Comparison of ENCODE assay signal across 9 cellular contexts in the genomic region with DNA sequence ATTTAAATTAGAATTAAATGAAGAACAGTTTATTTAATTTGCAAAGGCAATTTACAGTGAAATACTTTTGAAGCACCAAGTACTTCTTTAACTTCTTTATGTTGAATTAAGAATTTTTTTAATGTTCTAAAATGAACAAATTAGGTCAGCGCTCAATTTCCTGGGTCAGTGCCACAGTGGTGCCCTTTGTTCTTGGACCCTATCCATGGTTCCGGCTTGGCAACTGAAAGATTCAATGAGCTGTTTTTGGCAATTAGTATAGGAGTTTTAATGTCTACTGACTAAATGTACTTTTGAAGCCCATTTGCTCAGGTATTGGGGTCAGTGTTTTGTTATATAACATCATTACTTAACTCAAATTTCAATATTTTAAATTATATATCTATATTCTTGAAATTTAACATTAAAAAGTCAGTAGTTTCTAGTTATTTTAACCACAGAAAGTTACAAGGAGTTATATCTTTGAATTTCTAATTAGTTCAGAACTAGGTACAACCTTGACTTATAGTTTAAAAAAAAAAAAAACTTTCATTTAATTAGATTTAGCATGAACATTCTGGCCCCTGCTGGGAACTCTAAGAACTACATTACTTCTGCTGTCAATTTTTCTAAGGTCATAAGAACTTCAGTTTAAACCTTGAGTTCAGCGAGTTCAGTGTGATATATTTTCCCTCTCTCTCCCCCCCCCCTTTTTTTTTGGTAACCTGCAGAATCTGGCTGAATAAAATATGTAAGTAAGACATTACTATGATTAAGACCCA. TPM values are rescaled to one million over a fixed set of nuclear protein-coding genes. Genes with fewer than 3 reads are reported as not detected.
DNase-seq lines count a peak whose midpoint lies in the region; ATAC-seq, FAIRE-seq and TF ChIP-seq lines count a peak whose summit lies in the region.
"Had no signal": no experiment of that assay in that cellular context is flagged by ENCODE, and none has a peak within 500 bp of the region (broad histone marks: within the 10 kb centered on the region; RNA-seq: fewer than 3 reads in every experiment).

No MANE protein-coding gene starts in this region.

- no peaks in the 10 kb centered on the region for H3K27me3 ChIP-seq in HAP-1 (ENCODE audit: low read depth)
- no peaks in the 10 kb centered on the region for H3K27me3 ChIP-seq in foreskin keratinocyte
- H3K27me3 ChIP-seq: BLaER1 treated with 17β-estradiol and CSF1 and Interleukin-3, amounts not matched to agents 10 nM and 100 nM had no signal

- H3K9me3 ChIP-seq in HAP-1: no peaks in the 10 kb centered on the region
- H3K9me3 ChIP-seq: BLaER1 treated with 17β-estradiol and CSF1 and Interleukin-3, amounts not matched to agents 10 nM and 100 nM had no signal

- no peaks in the 10 kb centered on the region for H3K36me3 ChIP-seq in HAP-1 (replicated peaks)
- H3K36me3 ChIP-seq: BLaER1 treated with 17β-estradiol and CSF1 and Interleukin-3, amounts not matched to agents 10 nM and 100 nM had no signal

- H3K4me1 ChIP-seq in HAP-1: no peaks in the 10 kb centered on the region
- peaks cover 4% of the 10 kb centered on the region for H3K4me1 ChIP-seq in foreskin keratinocyte

- H3K27ac ChIP-seq in foreskin keratinocyte: no peak overlapping the region
- H3K27ac ChIP-seq: BLaER1 treated with 17β-estradiol and CSF1 and Interleukin-3, amounts not matched to agents 10 nM and 100 nM had no signal

- ATAC-seq in foreskin keratinocyte: peak; percentile 46

- DNase-seq in NCI-H524 (lab: John Stamatoyannopoulos, UW) (peak; percentile 21 to 51), NCI-H524 treated with DMSO at 0.1 percent for 48 hours (lab: John Stamatoyannopoulos, UW) (no peak), HAP-1 (ENCODE audit: low spot score in 2 of 2) (peak; percentile 50 to 59), NCI-H1694 treated with DMSO at 0.1 percent for 48 hours (lab: John Stamatoyannopoulos, UW) (peak; percentile 73), foreskin keratinocyte (peak; percentile 11 to 45), renal cortical epithelial cell (ENCODE audit: low read depth) (peak; percentile 77), HuH-7 (ENCODE audit: low spot score) (no peak)

- TF ChIP-seq CTCF in foreskin keratinocyte (conservative IDR thresholded peaks at IDR 0.05): peak; percentile 77

- peak; percentile 95 for FAIRE-seq in TTC549 (lab: Jason Lieb, UNC)

- in situ Hi-C loops in HAP-1 (cut with MboI; ENCODE audit: low sequenced_read_pairs): no loop called here

- H3K4me3 ChIP-seq in HAP-1: no peak overlapping the region
- H3K4me3 ChIP-seq: BLaER1 treated with 17β-estradiol and CSF1 and Interleukin-3, amounts not matched to agents 10 nM and 100 nM had no signal

RNA-seq across cellular contexts. Expression of gene MSTN, which starts 7.6 kb away (rescaled TPM):
- total RNA-seq in foreskin keratinocyte (not detected in 2 replicates), renal cortical epithelial cell (0.15 TPM in 1 of 2 replicates, not detected in the other)
- polyA plus RNA-seq in foreskin keratinocyte: not detected in 2 replicates

Comparison
In these comparisons a context has a peak if more than half of its experiments do, and no peak if none do; other contexts are left out.
1. DNase-seq: peak in NCI-H524 (2 of 2), HAP-1 (2 of 2), NCI-H1694 treated with DMSO at 0.1 percent for 48 hours (single experiment), foreskin keratinocyte (2 of 2) and renal cortical epithelial cell (single experiment); none in NCI-H524 treated with DMSO at 0.1 percent for 48 hours (single experiment) and HuH-7 (single experiment).